24 cellular contexts compared by ENCODE assay signal in genomic region chr12:93174473-93174872, GRCh38.
DNase-seq lines count a peak whose midpoint lies in the region; ATAC-seq and TF ChIP-seq lines count a peak whose summit lies in the region.
"Had no signal": no experiment of that assay in that cellular context is flagged by ENCODE, and none has a peak within 500 bp of the region (broad histone marks: within the 10 kb centered on the region; RNA-seq: fewer than 3 reads in every experiment).

No MANE protein-coding gene starts in this region.

- H3K27ac ChIP-seq in BLaER1 treated with 17β-estradiol and CSF1 and Interleukin-3, amounts not matched to agents 10 nM and 100 nM = no peak overlapping the region
- H3K27ac ChIP-seq in osteoblast (ENCODE audit: low read depth, low read length) = peak overlapping the region; percentile 34
- H3K27ac ChIP-seq: upper lobe of left lung, WERI-Rb-1 had no signal

- no peak overlapping the region for H3K4me3 Mint-ChIP-seq in activated T-cell treated with anti-CD3 and anti-CD28 coated beads, Interleukin-2, amount 50 U/mL, for 24 hours
- H3K4me3 Mint-ChIP-seq: natural killer cell treated with Interleukin-12 subunit alpha and Interleukin-12 subunit beta and Interleukin-15 and Interleukin-18, amount 100 ng/mL, for 72 hours; stimulated activated naive CD8-positive, alpha-beta T cell treated with anti-CD3 and anti-CD28 coated beads, Interleukin-15, Interleukin-2, amounts not matched to agents 100 ng/mL and 50 ng/mL, for 24 hours; T-helper 17 cell had no signal

- peak; percentile 19 for DNase-seq in SK-N-DZ (ENCODE audit: low spot score)
- no peak for DNase-seq in Right ventricle myocardium superior
- DNase-seq in osteoblast (ENCODE audit: insufficient read length, low spot score, missing footprints) = no peak
- no peak for DNase-seq in activated T-cell treated with anti-CD3 and anti-CD28 coated beads, Interleukin-2, amount 50 U/mL, for 24 hours
- DNase-seq in DMS114 treated with DMSO at 0.1 percent for 48 hours (lab: John Stamatoyannopoulos, UW; ENCODE audit: unreplicated experiment) = no peak
- DNase-seq: activated CD4-positive, alpha-beta T cell treated with anti-CD3 and anti-CD28 coated beads, Interleukin-2, amount 50 U/mL, for 4 hours; activated gamma-delta T cell treated with Interleukin-2 at 50 U/mL for 16 hours; caudate nucleus; H7; Kasumi-1; NCI-H1417 treated with DMSO at 0.1 percent for 48 hours; NCI-H69; OCI-M1; SHP77; stimulated activated CD4-positive, alpha-beta T cell treated with anti-CD3 and anti-CD28 coated beads, Interleukin-4, amount 100 ng/mL, for 1 hour; T-helper 17 cell; upper lobe of left lung; WERI-Rb-1 had no signal

- no peak overlapping the region for H3K4me3 ChIP-seq in BLaER1 treated with 17β-estradiol and CSF1 and Interleukin-3, amounts not matched to agents 10 nM and 100 nM
- H3K4me3 ChIP-seq in osteoblast (ENCODE audit: insufficient read depth, low read length) = no peak overlapping the region
- H3K4me3 ChIP-seq: smooth muscle cell, upper lobe of left lung had no signal

- H3K36me3 ChIP-seq in BLaER1 treated with 17β-estradiol and CSF1 and Interleukin-3, amounts not matched to agents 10 nM and 100 nM = no peaks in the 10 kb centered on the region
- no peaks in the 10 kb centered on the region for H3K36me3 ChIP-seq in osteoblast (ENCODE audit: insufficient read depth, low read length)
- H3K36me3 ChIP-seq: upper lobe of left lung, WERI-Rb-1 had no signal

- H3K9ac ChIP-seq in BLaER1 treated with 17β-estradiol and CSF1 and Interleukin-3, amounts not matched to agents 10 nM and 100 nM = no peak overlapping the region

- ATAC-seq in Right ventricle myocardium superior (ENCODE audit: poor library complexity) = peak; percentile 60
- ATAC-seq in HG02870 (IDR thresholded peaks at IDR 0.05; ENCODE audit: unreplicated experiment) = no peak
- ATAC-seq in HG03354 (IDR thresholded peaks at IDR 0.05; ENCODE audit: poor library complexity, severe bottlenecking, unreplicated experiment) = no peak
- ATAC-seq: natural killer cell treated with Interleukin-12 subunit alpha and Interleukin-12 subunit beta and Interleukin-15 and Interleukin-18, amount 100 ng/mL, for 72 hours; T-helper 17 cell had no signal

- H4K20me1 ChIP-seq in BLaER1 treated with 17β-estradiol and CSF1 and Interleukin-3, amounts not matched to agents 10 nM and 100 nM = no peaks in the 10 kb centered on the region
- no peaks in the 10 kb centered on the region for H4K20me1 ChIP-seq in osteoblast (ENCODE audit: insufficient read depth, low read length)

- H3K4me2 ChIP-seq in BLaER1 treated with 17β-estradiol and CSF1 and Interleukin-3, amounts not matched to agents 10 nM and 100 nM = peak overlapping the region in 7 of 11 experiments; percentile 10 to 82 (median 61); a peak in 11 of 22 replicates
- H3K4me2 ChIP-seq in osteoblast (ENCODE audit: insufficient read depth, low read length) = peak overlapping the region; percentile 27
- H3K4me2 ChIP-seq: smooth muscle cell had no signal

- no peaks in the 10 kb centered on the region for H3K27me3 ChIP-seq in BLaER1 treated with 17β-estradiol and CSF1 and Interleukin-3, amounts not matched to agents 10 nM and 100 nM
- H3K27me3 ChIP-seq in osteoblast (ENCODE audit: insufficient read depth, low read length) = no peaks in the 10 kb centered on the region
- H3K27me3 ChIP-seq: upper lobe of left lung had no signal

- H3K27me3 Mint-ChIP-seq in activated T-cell treated with anti-CD3 and anti-CD28 coated beads, Interleukin-2, amount 50 U/mL, for 24 hours = no peaks in the 10 kb centered on the region
- H3K27me3 Mint-ChIP-seq: stimulated activated naive CD8-positive, alpha-beta T cell treated with anti-CD3 and anti-CD28 coated beads, Interleukin-15, Interleukin-2, amounts not matched to agents 100 ng/mL and 50 ng/mL, for 24 hours; T-helper 17 cell had no signal

- H3K4me1 Mint-ChIP-seq in activated T-cell treated with anti-CD3 and anti-CD28 coated beads, Interleukin-2, amount 50 U/mL, for 24 hours (ENCODE audit: low read depth) = no peaks in the 10 kb centered on the region
- H3K4me1 Mint-ChIP-seq: T-helper 17 cell had no signal

- no peak overlapping the region for H3K27ac Mint-ChIP-seq in activated T-cell treated with anti-CD3 and anti-CD28 coated beads, Interleukin-2, amount 50 U/mL, for 24 hours
- H3K27ac Mint-ChIP-seq: natural killer cell treated with Interleukin-12 subunit alpha and Interleukin-12 subunit beta and Interleukin-15 and Interleukin-18, amount 100 ng/mL, for 72 hours; stimulated activated naive CD8-positive, alpha-beta T cell treated with anti-CD3 and anti-CD28 coated beads, Interleukin-15, Interleukin-2, amounts not matched to agents 100 ng/mL and 50 ng/mL, for 24 hours; T-helper 17 cell had no signal

- peaks cover 25 to 46% (median 35%) of the 10 kb centered on the region in 10 experiments for H3K4me1 ChIP-seq in BLaER1 treated with 17β-estradiol and CSF1 and Interleukin-3, amounts not matched to agents 10 nM and 100 nM
- peaks cover 47% of the 10 kb centered on the region for H3K4me1 ChIP-seq in osteoblast (ENCODE audit: insufficient read depth, low read length)

- no peak for TF ChIP-seq CTCF in osteoblast (IDR thresholded peaks at IDR 0.05; ENCODE audit: extremely low read depth, low read depth, low read length)

- no peaks in the 10 kb centered on the region for H3K36me3 Mint-ChIP-seq in activated T-cell treated with anti-CD3 and anti-CD28 coated beads, Interleukin-2, amount 50 U/mL, for 24 hours (ENCODE audit: low read depth)
- H3K36me3 Mint-ChIP-seq: natural killer cell treated with Interleukin-12 subunit alpha and Interleukin-12 subunit beta and Interleukin-15 and Interleukin-18, amount 100 ng/mL, for 72 hours had no signal

- H3K9me3 Mint-ChIP-seq in activated T-cell treated with anti-CD3 and anti-CD28 coated beads, Interleukin-2, amount 50 U/mL, for 24 hours = no peaks in the 10 kb centered on the region
- H3K9me3 Mint-ChIP-seq: natural killer cell treated with Interleukin-12 subunit alpha and Interleukin-12 subunit beta and Interleukin-15 and Interleukin-18, amount 100 ng/mL, for 72 hours; stimulated activated naive CD8-positive, alpha-beta T cell treated with anti-CD3 and anti-CD28 coated beads, Interleukin-15, Interleukin-2, amounts not matched to agents 100 ng/mL and 50 ng/mL, for 24 hours had no signal

- H3K79me2 ChIP-seq in osteoblast (ENCODE audit: insufficient read depth, low read length) = no peaks in the 10 kb centered on the region

- intact Hi-C loops in Right ventricle myocardium superior (cut with DNase I) = loop anchor here (2.0 kb wide), 1 partner anchor 46 kb away; no protein-coding TSS in a partner anchor

- H3K9me3 ChIP-seq in BLaER1 treated with 17β-estradiol and CSF1 and Interleukin-3, amounts not matched to agents 10 nM and 100 nM (replicated peaks in 1 of 11) = peaks cover 0 to 19% (median 0%) of the 10 kb centered on the region in 11 experiments; a peak in 2 of 22 replicates
- H3K9me3 ChIP-seq in osteoblast (ENCODE audit: low read depth, low read length) = no peaks in the 10 kb centered on the region
- H3K9me3 ChIP-seq: upper lobe of left lung had no signal

- no peak overlapping the region for H2AFZ ChIP-seq in osteoblast (ENCODE audit: low read length)
